ENCODE assay signal across 8 cellular contexts in genomic region chr10:29590598-29591415, GRCh38. TPM values are rescaled to one million over a fixed set of nuclear protein-coding genes. Genes with fewer than 3 reads are reported as not detected.
DNase-seq lines count a peak whose midpoint lies in the region; FAIRE-seq lines count a peak whose summit lies in the region.

No MANE protein-coding gene starts in this region.

- H3K36me3 ChIP-seq in muscle layer of duodenum (ENCODE audit: control insufficient read depth in 1 of 2, insufficient read depth in 2 of 2, low read length in 2 of 2) = peaks cover 0 to 2% of the 10 kb centered on the region in 2 donors

- peak overlapping the region in 1 of 2 donors; percentile 14 for H3K4me3 ChIP-seq in muscle layer of duodenum (ENCODE audit: low read depth in 1 of 2, low read length in 2 of 2)

- H3K27me3 ChIP-seq in muscle layer of duodenum (ENCODE audit: low read depth, low read length) = no peaks in the 10 kb centered on the region

- no peaks in the 10 kb centered on the region for H3K9me3 ChIP-seq in muscle layer of duodenum (ENCODE audit: control insufficient read depth in 1 of 2, low read length in 2 of 2)

- peaks cover 9 to 65% of the 10 kb centered on the region in 2 donors for H3K4me1 ChIP-seq in muscle layer of duodenum (ENCODE audit: control insufficient read depth in 1 of 2, insufficient read depth in 2 of 2, low read length in 2 of 2)

- FAIRE-seq in HTR-8/SVneo (lab: Jason Lieb, UNC) (no peak), endometrium (lab: Jason Lieb, UNC) (peak; percentile 87)

- peak overlapping the region; percentile 73 for H3K27ac ChIP-seq in muscle layer of duodenum (ENCODE audit: low read length)

- DNase-seq in DMS114 treated with DMSO at 0.1 percent for 48 hours (lab: John Stamatoyannopoulos, UW; ENCODE audit: unreplicated experiment) (peak; percentile 55), HTR-8/SVneo (ENCODE audit: insufficient read length, low spot score) (peak; percentile 50), SK-N-DZ (ENCODE audit: low spot score) (peak; percentile 31), NCI-H187 (lab: John Stamatoyannopoulos, UW) (no peak), COLO668 (lab: John Stamatoyannopoulos, UW; ENCODE audit: unreplicated experiment) (no peak)
- no peak for DNase-seq in stimulated activated CD4-positive, alpha-beta T cell treated with anti-CD3 and anti-CD28 coated beads, Interleukin-15, amount 100 ng/mL, for 24 hours

RNA-seq across cellular contexts. Expression of gene SVIL, which starts 44.0 kb away (rescaled TPM):
- 5.2 and 14.2 TPM in 2 replicates for polyA plus RNA-seq in SK-N-DZ (2014; cell fraction: cytosol; rRNA removed)
- polyA plus RNA-seq in SK-N-DZ (2014; cell fraction: nucleus; rRNA removed) = 7.2 and 14.2 TPM in 2 replicates

Comparison
In these comparisons a context has a peak if more than half of its experiments do, and no peak if none do; other contexts are left out.
1. DNase-seq: peak in DMS114 treated with DMSO at 0.1 percent for 48 hours (single experiment), HTR-8/SVneo (single experiment) and SK-N-DZ (single experiment); none in NCI-H187 (0 of 2), stimulated activated CD4-positive, alpha-beta T cell treated with anti-CD3 and anti-CD28 coated beads, Interleukin-15, amount 100 ng/mL, for 24 hours (single experiment) and COLO668 (single experiment).